Comparison of ENCODE assay signal across 9 cellular contexts in genomic region chr16:88568710-88569613, GRCh38. TPM values are rescaled to one million over a fixed set of nuclear protein-coding genes. Genes with fewer than 3 reads are reported as not detected.
DNase-seq lines count a peak whose midpoint lies in the region; ATAC-seq and TF ChIP-seq lines count a peak whose summit lies in the region.
"Had no signal": no experiment of that assay in that cellular context is flagged by ENCODE, and none has a peak within 500 bp of the region (broad histone marks: within the 10 kb centered on the region; RNA-seq: fewer than 3 reads in every experiment).

No MANE protein-coding gene starts in this region.

- CTCF ChIA-PET in CD4-positive, alpha-beta T cell (lab: Charles Lee), result interaction anchor here (1.8 kb wide), 1 partner anchor 116 kb away, joined by 7 read pairs; no protein-coding TSS in a partner anchor

- peaks cover 33% of the 10 kb centered on the region for H3K4me1 Mint-ChIP-seq in CD4-positive, alpha-beta T cell (ENCODE audit: low read depth)
- peaks cover 13 to 24% of the 10 kb centered on the region in 2 donors for H3K4me1 Mint-ChIP-seq in effector memory CD8-positive, alpha-beta T cell (ENCODE audit: low read depth in 2 of 2)
- H3K4me1 Mint-ChIP-seq in neural progenitor cell, result peaks cover 34% of the 10 kb centered on the region

- peaks cover 9% of the 10 kb centered on the region for H3K4me1 ChIP-seq in neural progenitor cell

- no peaks in the 10 kb centered on the region for H3K36me3 ChIP-seq in neural progenitor cell

- H3K27me3 ChIP-seq in CD4-positive, alpha-beta T cell (ENCODE audit: control insufficient read depth, insufficient read depth, low read length), result no peaks in the 10 kb centered on the region
- H3K27me3 ChIP-seq in neural progenitor cell, result no peaks in the 10 kb centered on the region

- POLR2A ChIA-PET in CD4-positive, alpha-beta T cell (lab: Charles Lee), result interaction anchor here (2.4 kb wide), 1 partner anchor 134 kb away, joined by 38 read pairs; no protein-coding TSS in a partner anchor

- peak overlapping the region; percentile 87 for H3K4me3 Mint-ChIP-seq in CD4-positive, alpha-beta T cell
- peak overlapping the region; percentile 83 to 88 for H3K4me3 Mint-ChIP-seq in effector memory CD8-positive, alpha-beta T cell
- peak overlapping the region; percentile 85 for H3K4me3 Mint-ChIP-seq in neural progenitor cell

- no peak for ATAC-seq in CD4-positive, alpha-beta T cell (ENCODE audit: poor library complexity)
- no peak for ATAC-seq in effector memory CD8-positive, alpha-beta T cell (replicated peaks)
- ATAC-seq in GM21390 (IDR thresholded peaks at IDR 0.05; ENCODE audit: unreplicated experiment) (no peak), GM18873 (IDR thresholded peaks at IDR 0.05; ENCODE audit: low FRiP score, unreplicated experiment) (no peak)

- no peak for DNase-seq in CD4-positive, alpha-beta T cell
- peak; percentile 87 for DNase-seq in NCI-H82 (lab: John Stamatoyannopoulos, UW)
- no peak for DNase-seq in effector memory CD8-positive, alpha-beta T cell
- DNase-seq in neural progenitor cell (ENCODE audit: low spot score), result no peak
- DNase-seq in SK-N-DZ (ENCODE audit: low spot score), result no peak
- no peak for DNase-seq in RKO (ENCODE audit: low spot score)
- DNase-seq: kidney glomerular epithelial cell had no signal

- peaks cover 44% of the 10 kb centered on the region for H3K79me2 ChIP-seq in neural progenitor cell (ENCODE audit: low read depth)

- intact Hi-C loops in CD4-positive, alpha-beta T cell (cut with DNase I, micrococcal nuclease), result loop anchor here in 1 of 2 experiments (10.0 kb wide), 2 partner anchors 374 to 614 kb away; partner anchors contain the start of gene BANP

- H3K27me3 Mint-ChIP-seq in CD4-positive, alpha-beta T cell, result no peaks in the 10 kb centered on the region
- H3K27me3 Mint-ChIP-seq in effector memory CD8-positive, alpha-beta T cell, result no peaks in the 10 kb centered on the region
- peaks cover 3% of the 10 kb centered on the region for H3K27me3 Mint-ChIP-seq in neural progenitor cell (ENCODE audit: insufficient read depth, low read depth)

- H3K9ac ChIP-seq in neural progenitor cell, result peak overlapping the region; percentile 61

- peaks cover 34% of the 10 kb centered on the region for H4K20me1 ChIP-seq in neural progenitor cell (ENCODE audit: low read depth)

- no peaks in the 10 kb centered on the region for H3K9me3 Mint-ChIP-seq in CD4-positive, alpha-beta T cell
- no peaks in the 10 kb centered on the region for H3K9me3 Mint-ChIP-seq in effector memory CD8-positive, alpha-beta T cell
- no peaks in the 10 kb centered on the region for H3K9me3 Mint-ChIP-seq in neural progenitor cell

- no peak overlapping the region for H2AFZ ChIP-seq in neural progenitor cell (replicated peaks)

- H3K4me3 ChIP-seq in neural progenitor cell, result peak overlapping the region; percentile 89

- no peak for TF ChIP-seq CTCF in CD4-positive, alpha-beta T cell (IDR thresholded peaks at IDR 0.05)
- TF ChIP-seq CTCF in neural progenitor cell (IDR thresholded peaks at IDR 0.05), result no peak

- H3K9me3 ChIP-seq in CD4-positive, alpha-beta T cell (ENCODE audit: control insufficient read depth, low read length), result no peaks in the 10 kb centered on the region
- no peaks in the 10 kb centered on the region for H3K9me3 ChIP-seq in neural progenitor cell (ENCODE audit: low read depth)

- peaks cover 12% of the 10 kb centered on the region for H3F3A ChIP-seq in neural progenitor cell (ENCODE audit: low read depth)

- H3K4me2 ChIP-seq in neural progenitor cell, result peak overlapping the region; percentile 80

- peaks cover 25% of the 10 kb centered on the region for H3K36me3 Mint-ChIP-seq in CD4-positive, alpha-beta T cell (ENCODE audit: low read depth)
- peaks cover 25% of the 10 kb centered on the region for H3K36me3 Mint-ChIP-seq in effector memory CD8-positive, alpha-beta T cell (ENCODE audit: insufficient read depth)
- peaks cover 5% of the 10 kb centered on the region for H3K36me3 Mint-ChIP-seq in neural progenitor cell

- peak overlapping the region; percentile 78 for H3K27ac ChIP-seq in CD4-positive, alpha-beta T cell (ENCODE audit: low read depth, low read length)
- no peak overlapping the region for H3K27ac ChIP-seq in neural progenitor cell

- peak overlapping the region; percentile 87 for H3K27ac Mint-ChIP-seq in CD4-positive, alpha-beta T cell
- H3K27ac Mint-ChIP-seq in effector memory CD8-positive, alpha-beta T cell, result peak overlapping the region; percentile 82 to 89
- peak overlapping the region; percentile 16 for H3K27ac Mint-ChIP-seq in neural progenitor cell

RNA-seq across cellular contexts. Expression of gene ZC3H18, which starts 1.2 kb away (rescaled TPM):
- 10 to 100 TPM; 92.6 to 93.7 TPM for total RNA-seq in CD4-positive, alpha-beta T cell
- total RNA-seq in neural progenitor cell (ENCODE audit: low replicate concordance), result 24.2 and 38.6 TPM in 2 replicates
- 24.7 and 26.3 TPM in 2 replicates for polyA plus RNA-seq in SK-N-DZ (2014; cell fraction: cytosol; rRNA removed)
- polyA plus RNA-seq in SK-N-DZ (2014; cell fraction: nucleus; rRNA removed), result 41.5 and 57.7 TPM in 2 replicates

Comparison
In these comparisons a context has a peak if more than half of its experiments do, and no peak if none do; other contexts are left out.
1. H3K27ac Mint-ChIP-seq: peak in every context shown above with its lines; median percentile 87 in CD4-positive, alpha-beta T cell; 86 in effector memory CD8-positive, alpha-beta T cell; 16 in neural progenitor cell.